ENCODE assay signal across 24 cellular contexts in genomic region chr3:159159546-159159945, GRCh38.
A peak's percentile ranks its signal among the peaks of the same experiment; 100 is the strongest.
DNase-seq lines count a peak whose midpoint lies in the region; ATAC-seq and TF ChIP-seq lines count a peak whose summit lies in the region.
"Had no signal": no experiment of that assay in that cellular context is flagged by ENCODE, and none has a peak within 500 bp of the region (broad histone marks: within the 10 kb centered on the region; RNA-seq: fewer than 3 reads in every experiment).

No MANE protein-coding gene starts in this region.

- no peaks in the 10 kb centered on the region for H3K27me3 ChIP-seq in PC-3 (ENCODE audit: low read length)
- no peaks in the 10 kb centered on the region for H3K27me3 ChIP-seq in ascending aorta
- H3K27me3 ChIP-seq in suprapubic skin = no peaks in the 10 kb centered on the region
- H3K27me3 ChIP-seq: BLaER1 treated with 17β-estradiol and CSF1 and Interleukin-3, amounts not matched to agents 10 nM and 100 nM had no signal

- no peaks in the 10 kb centered on the region for H4K20me1 ChIP-seq in PC-3 (ENCODE audit: low read length)
- H4K20me1 ChIP-seq: BLaER1 treated with 17β-estradiol and CSF1 and Interleukin-3, amounts not matched to agents 10 nM and 100 nM had no signal

- peaks cover 9% of the 10 kb centered on the region for H3K36me3 Mint-ChIP-seq in Calu3 (ENCODE audit: insufficient read depth, unreplicated experiment)
- H3K36me3 Mint-ChIP-seq: CD8-positive, alpha-beta T cell had no signal

- 75% methylated on average over 2 of the region's 2 CpGs for WGBS in suprapubic skin

- H3K9me3 Mint-ChIP-seq in Calu3 (ENCODE audit: low read depth, unreplicated experiment) = peaks cover 4% of the 10 kb centered on the region

- no peak for TF ChIP-seq EP300 in suprapubic skin (IDR thresholded peaks at IDR 0.05)

- POLR2A ChIA-PET in PC-3 (lab: Charles Lee; ENCODE audit: unreplicated experiment) = interaction anchor here (0.7 kb wide), 1 partner anchor 134 kb away, joined by 3 read pairs; no protein-coding TSS in a partner anchor

- intact Hi-C loops in Calu3 (cut with micrococcal nuclease; ENCODE audit: unreplicated experiment) = no loop called here
- intact Hi-C loops in PC-3 (cut with micrococcal nuclease) = no loop called here
- intact Hi-C loops in ascending aorta (cut with DNase I) = no loop called here

- H3K9me3 ChIP-seq in PC-3 (ENCODE audit: low read length) (no peaks in the 10 kb centered on the region), ascending aorta (no peaks in the 10 kb centered on the region), suprapubic skin (no peaks in the 10 kb centered on the region)
- H3K9me3 ChIP-seq: A549; BLaER1 treated with 17β-estradiol and CSF1 and Interleukin-3, amounts not matched to agents 10 nM and 100 nM; Caco-2 had no signal

- BruUV-seq in Calu3 (replicated peaks; lab: Mats Ljungman, UMichigan) (no TSS peak), PC-3 (replicated peaks; lab: Mats Ljungman, UMichigan) (no TSS peak)

- H3K36me3 ChIP-seq in PC-3 (ENCODE audit: low read depth, low read length) = no peaks in the 10 kb centered on the region
- H3K36me3 ChIP-seq in ascending aorta = no peaks in the 10 kb centered on the region
- H3K36me3 ChIP-seq in suprapubic skin = no peaks in the 10 kb centered on the region
- H3K36me3 ChIP-seq: BLaER1 treated with 17β-estradiol and CSF1 and Interleukin-3, amounts not matched to agents 10 nM and 100 nM had no signal

- no peak overlapping the region for H3K27ac ChIP-seq in PC-3 (ENCODE audit: low read length)
- H3K27ac ChIP-seq in ascending aorta = no peak overlapping the region
- H3K27ac ChIP-seq in suprapubic skin = no peak overlapping the region
- H3K27ac ChIP-seq: 22Rv1; A549; BLaER1 treated with 17β-estradiol and CSF1 and Interleukin-3, amounts not matched to agents 10 nM and 100 nM; C4-2B had no signal

- peak overlapping the region; percentile 35 for H3K27ac Mint-ChIP-seq in Calu3 (ENCODE audit: unreplicated experiment)
- H3K27ac Mint-ChIP-seq: B cell; CD4-positive, alpha-beta T cell; CD8-positive, alpha-beta T cell had no signal

- DNase-seq in Calu3 (no peak), HT1080 (ENCODE audit: low read depth) (peak; percentile 57), PC-3 (peak; percentile 61), myocyte (ENCODE audit: low read depth) (peak; percentile 3), ascending aorta (ENCODE audit: low spot score in 2 of 2) (no peak), suprapubic skin (ENCODE audit: low spot score in 2 of 2) (no peak), NCI-H510A (lab: John Stamatoyannopoulos, UW) (no peak)
- no peak for DNase-seq in stimulated activated CD4-positive, alpha-beta T cell treated with anti-CD3 and anti-CD28 coated beads, Interleukin-4, amount 100 ng/mL, for 4 hours
- DNase-seq: AML-193; Caco-2; CD4-positive, alpha-beta T cell; CD8-positive, alpha-beta T cell; DMS 273 treated with DMSO at 0.1 percent for 48 hours; DMS153; DMS53; DMS79; EL; GDM1 had no signal

- no peaks in the 10 kb centered on the region for H3F3A ChIP-seq in PC-3 (ENCODE audit: low read length, unreplicated experiment)

- H3K4me1 ChIP-seq in PC-3 (ENCODE audit: insufficient read depth, low read length) (peaks cover 47% of the 10 kb centered on the region), ascending aorta (no peaks in the 10 kb centered on the region), suprapubic skin (no peaks in the 10 kb centered on the region)
- H3K4me1 ChIP-seq: BLaER1 treated with 17β-estradiol and CSF1 and Interleukin-3, amounts not matched to agents 10 nM and 100 nM; Caco-2 had no signal

- H3K4me2 ChIP-seq in PC-3 (ENCODE audit: low read length) = no peak overlapping the region
- H3K4me2 ChIP-seq: A549; BLaER1 treated with 17β-estradiol and CSF1 and Interleukin-3, amounts not matched to agents 10 nM and 100 nM had no signal

- H3K9me2 ChIP-seq in PC-3 (replicated peaks; ENCODE audit: low read length) = no peaks in the 10 kb centered on the region

- TF ChIP-seq CTCF in Calu3 (IDR thresholded peaks at IDR 0.05; ENCODE audit: unreplicated experiment) (no peak), PC-3 (conservative IDR thresholded peaks at IDR 0.05; ENCODE audit: low read depth, low read length) (no peak), ascending aorta (IDR thresholded peaks at IDR 0.05) (no peak), suprapubic skin (IDR thresholded peaks at IDR 0.05) (no peak)

- 0 out of 2 replicates have a peak, but pooled peaks cover 6% of the 10 kb centered on the region for H3K79me2 ChIP-seq in PC-3 (ENCODE audit: low read length)

- no peak overlapping the region for H3K4me3 ChIP-seq in PC-3 (ENCODE audit: low read length)
- H3K4me3 ChIP-seq in ascending aorta = no peak overlapping the region
- no peak overlapping the region for H3K4me3 ChIP-seq in suprapubic skin
- H3K4me3 ChIP-seq: A549; BLaER1 treated with 17β-estradiol and CSF1 and Interleukin-3, amounts not matched to agents 10 nM and 100 nM; GM12878 had no signal

- no peaks in the 10 kb centered on the region for H3K27me3 Mint-ChIP-seq in Calu3 (ENCODE audit: unreplicated experiment)
- H3K27me3 Mint-ChIP-seq: B cell; CD4-positive, alpha-beta T cell had no signal

- TF ChIP-seq POLR2A in suprapubic skin (IDR thresholded peaks at IDR 0.05) = no peak

- H3K4me1 Mint-ChIP-seq in Calu3 (ENCODE audit: low read depth, unreplicated experiment) = peaks cover 36% of the 10 kb centered on the region
- H3K4me1 Mint-ChIP-seq: B cell had no signal

- CTCF ChIA-PET in Calu3 (lab: Charles Lee) (interaction anchor here (2.0 to 2.5 kb wide), 3 partner anchors 7 to 17 kb away, joined by 6 to 15 read pairs (median 9); no protein-coding TSS in a partner anchor), PC-3 (lab: Charles Lee) (no interaction called here)

- no peak overlapping the region for H2AFZ ChIP-seq in PC-3 (ENCODE audit: low read length)

- no peak overlapping the region for H3K9ac ChIP-seq in PC-3 (ENCODE audit: low read length)
- H3K9ac ChIP-seq: BLaER1 treated with 17β-estradiol and CSF1 and Interleukin-3, amounts not matched to agents 10 nM and 100 nM had no signal

- H3K4me3 Mint-ChIP-seq in Calu3 (ENCODE audit: low read depth, unreplicated experiment) = no peak overlapping the region
- H3K4me3 Mint-ChIP-seq: B cell; CD4-positive, alpha-beta T cell; CD8-positive, alpha-beta T cell had no signal

- ATAC-seq in PC-3 = no peak
- ATAC-seq: A549; CD8-positive, alpha-beta T cell; GM12878 had no signal

Comparison
In these comparisons a context has a peak if more than half of its experiments do, and no peak if none do; other contexts are left out.
1. DNase-seq: peak in HT1080 (single experiment), PC-3 (single experiment) and myocyte (single experiment); none in Calu3 (single experiment), stimulated activated CD4-positive, alpha-beta T cell treated with anti-CD3 and anti-CD28 coated beads, Interleukin-4, amount 100 ng/mL, for 4 hours (0 of 2), ascending aorta (0 of 2), suprapubic skin (0 of 2) and NCI-H510A (single experiment).